In the genomic region with DNA sequence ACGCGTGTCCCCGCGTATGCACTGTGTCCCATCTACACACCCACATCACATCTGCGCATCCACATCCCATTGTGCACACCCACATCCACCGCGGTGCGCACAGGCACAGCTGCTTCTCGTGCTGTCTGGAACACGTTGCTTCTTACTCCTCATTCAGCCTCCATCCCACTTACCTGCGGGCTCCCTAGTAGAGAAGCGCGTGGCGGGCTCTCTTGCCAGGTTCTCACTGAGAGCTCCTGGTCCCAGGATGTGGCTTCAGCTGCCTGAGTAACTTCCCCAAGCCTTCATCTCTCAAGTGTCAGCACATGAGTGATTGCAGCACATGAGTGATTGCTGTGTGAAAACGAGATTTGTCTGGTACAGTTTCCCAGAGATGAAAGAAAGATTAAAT, we compare ENCODE assay signal across 1 cellular context.
TF ChIP-seq lines count a peak whose summit lies in the region.

No MANE protein-coding gene starts in this region.

TF ChIP-seq in WTC11, 78 proteins besides CTCF, POLR2A, EP300 and RAD21 (continued from another document):
- TF ChIP-seq NR3C1 (CRISPR knock-in tag; conservative IDR thresholded peaks at IDR 0.05; ENCODE audit: low read depth): no peak
- TF ChIP-seq AFF4 (CRISPR knock-in tag; IDR thresholded peaks at IDR 0.05; ENCODE audit: borderline replicate concordance): no peak
- TF ChIP-seq EMX1 (CRISPR knock-in tag; IDR thresholded peaks at IDR 0.05): no peak
- TF ChIP-seq, protein P1, sequence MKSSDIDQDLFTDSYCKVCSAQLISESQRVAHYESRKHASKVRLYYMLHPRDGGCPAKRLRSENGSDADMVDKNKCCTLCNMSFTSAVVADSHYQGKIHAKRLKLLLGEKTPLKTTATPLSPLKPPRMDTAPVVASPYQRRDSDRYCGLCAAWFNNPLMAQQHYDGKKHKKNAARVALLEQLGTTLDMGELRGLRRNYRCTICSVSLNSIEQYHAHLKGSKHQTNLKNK (CRISPR knock-in tag; IDR thresholded peaks at IDR 0.05): no peak
- no peak for TF ChIP-seq ZNF423 (CRISPR knock-in tag; IDR thresholded peaks at IDR 0.05)
- no peak for TF ChIP-seq NFATC4 (CRISPR knock-in tag; IDR thresholded peaks at IDR 0.05)
- TF ChIP-seq ZNF532 (CRISPR knock-in tag; IDR thresholded peaks at IDR 0.05; ENCODE audit: borderline replicate concordance): no peak
TF ChIP-seq in WTC11: peak in this region for 0.
